ENCODE assay signal across 9 cellular contexts in genomic region chr3:194395767-194396527, GRCh38.
DNase-seq lines count a peak whose midpoint lies in the region; ATAC-seq lines count a peak whose summit lies in the region.
"Had no signal": no experiment of that assay in that cellular context is flagged by ENCODE, and none has a peak within 500 bp of the region (broad histone marks: within the 10 kb centered on the region; RNA-seq: fewer than 3 reads in every experiment).

No MANE protein-coding gene starts in this region.

- DNase-seq in NCI-H524 (lab: John Stamatoyannopoulos, UW) (peak; percentile 37 to 50), NCI-H524 treated with DMSO at 0.1 percent for 48 hours (lab: John Stamatoyannopoulos, UW) (no peak), iPS-NIHi7 (ENCODE audit: extremely low spot score) (peak; percentile 60), NK-92 (lab: John Stamatoyannopoulos, UW; ENCODE audit: unreplicated experiment) (no peak)
- DNase-seq in activated T-cell treated with anti-CD3 and anti-CD28 coated beads, Interleukin-2, amount 50 U/mL, for 48 hours, result peak; percentile 68
- DNase-seq in stimulated activated CD4-positive, alpha-beta T cell treated with anti-CD3 and anti-CD28 coated beads, TNF-alpha, amount 100 ng/mL, for 1 hour (ENCODE audit: low read depth in 3 of 3, low spot score in 1 of 3), result peak in 2 of 3 donors; percentile 29 to 36

- ATAC-seq in HG03139 (IDR thresholded peaks at IDR 0.05; ENCODE audit: unreplicated experiment) (no peak), GM19324 (IDR thresholded peaks at IDR 0.05; ENCODE audit: low FRiP score, unreplicated experiment) (no peak)
- ATAC-seq: A549 had no signal

Comparison
In these comparisons a context has a peak if more than half of its experiments do, and no peak if none do; other contexts are left out.
1. DNase-seq: peak in NCI-H524 (2 of 2), activated T-cell treated with anti-CD3 and anti-CD28 coated beads, Interleukin-2, amount 50 U/mL, for 48 hours (2 of 2), iPS-NIHi7 (single experiment) and stimulated activated CD4-positive, alpha-beta T cell treated with anti-CD3 and anti-CD28 coated beads, TNF-alpha, amount 100 ng/mL, for 1 hour (2 of 3); none in NCI-H524 treated with DMSO at 0.1 percent for 48 hours (single experiment) and NK-92 (single experiment).